8 cellular contexts compared by ENCODE assay signal in genomic region chr4:102761478-102761790, GRCh38.
A peak's percentile ranks its signal among the peaks of the same experiment; 100 is the strongest.
DNase-seq lines count a peak whose midpoint lies in the region; TF ChIP-seq lines count a peak whose summit lies in the region.

No MANE protein-coding gene starts in this region.

- H4K20me1 ChIP-seq in MM.1S (ENCODE audit: insufficient read depth, low read length), result no peaks in the 10 kb centered on the region

- H3K27me3 ChIP-seq in MM.1S (replicated peaks; ENCODE audit: insufficient read depth, low read length), result no peaks in the 10 kb centered on the region
- no peaks in the 10 kb centered on the region for H3K27me3 ChIP-seq in muscle layer of colon (ENCODE audit: control insufficient read depth in 1 of 2, insufficient read depth in 2 of 2, low read length in 2 of 2)

- DNase-seq in MM.1S, result peak; percentile 42
- no peak for DNase-seq in NCI-H2171 treated with DMSO at 0.1 percent for 48 hours (lab: John Stamatoyannopoulos, UW)
- no peak for DNase-seq in NCI-H187 (lab: John Stamatoyannopoulos, UW)
- no peak for DNase-seq in 8988T
- no peak for DNase-seq in LoVo (ENCODE audit: low spot score)

- H3F3A ChIP-seq in MM.1S (ENCODE audit: insufficient read depth, low read length), result no peaks in the 10 kb centered on the region

- H3K27ac Mint-ChIP-seq in dendritic cell treated with granulocyte-macrophage colony-stimulating factor and Interleukin-4, amounts not matched to agents 40 ng/mL and 50 ng/mL, for 4 days, result peak overlapping the region; percentile 96

- H3K4me3 ChIP-seq in GM12875 (ENCODE audit: low read depth, low read length) (peak overlapping the region; percentile 72), MM.1S (ENCODE audit: low read length) (peak overlapping the region; percentile 89), muscle layer of colon (ENCODE audit: low read depth in 1 of 2, low read length in 2 of 2) (peak overlapping the region; percentile 75 to 100)

- no peak for TF ChIP-seq CTCF in GM12875 (IDR thresholded peaks at IDR 0.05; ENCODE audit: borderline replicate concordance, insufficient read depth, low read depth, low read length)
- TF ChIP-seq CTCF in MM.1S (IDR thresholded peaks at IDR 0.05; ENCODE audit: low read length), result no peak

- peak overlapping the region; percentile 91 for H3K4me2 ChIP-seq in MM.1S (ENCODE audit: low read depth, low read length)

- H2AFZ ChIP-seq in MM.1S (ENCODE audit: low read length), result peak overlapping the region; percentile 80

- intact Hi-C loops in dendritic cell treated with granulocyte-macrophage colony-stimulating factor and Interleukin-4, amounts not matched to agents 40 ng/mL and 50 ng/mL, for 4 days (cut with micrococcal nuclease), result loop anchor here (2.0 to 5.0 kb wide), 2 partner anchors 46 to 107 kb away; partner anchors contain the start of gene CISD2

- peaks cover 39% of the 10 kb centered on the region for H3K79me2 ChIP-seq in MM.1S (ENCODE audit: low read length)

- H3K36me3 ChIP-seq in MM.1S (replicated peaks; ENCODE audit: insufficient read depth, low read length), result no peaks in the 10 kb centered on the region
- H3K36me3 ChIP-seq in muscle layer of colon (ENCODE audit: insufficient read depth, low read length), result no peaks in the 10 kb centered on the region

- peaks cover 6% of the 10 kb centered on the region for H3K27me3 Mint-ChIP-seq in dendritic cell treated with granulocyte-macrophage colony-stimulating factor and Interleukin-4, amounts not matched to agents 40 ng/mL and 50 ng/mL, for 4 days

- H3K36me3 Mint-ChIP-seq in dendritic cell treated with granulocyte-macrophage colony-stimulating factor and Interleukin-4, amounts not matched to agents 40 ng/mL and 50 ng/mL, for 4 days (ENCODE audit: low read depth), result peaks cover 39% of the 10 kb centered on the region

- H3K4me1 Mint-ChIP-seq in dendritic cell treated with granulocyte-macrophage colony-stimulating factor and Interleukin-4, amounts not matched to agents 40 ng/mL and 50 ng/mL, for 4 days (ENCODE audit: low read depth), result peaks cover 45% of the 10 kb centered on the region

- H3K9me3 ChIP-seq in MM.1S (replicated peaks; ENCODE audit: insufficient read depth, low read length) (no peaks in the 10 kb centered on the region), muscle layer of colon (ENCODE audit: low read length) (no peaks in the 10 kb centered on the region)

- H3K4me1 ChIP-seq in MM.1S (ENCODE audit: low read length) (peaks cover 11% of the 10 kb centered on the region), muscle layer of colon (ENCODE audit: insufficient read depth, low read length) (peaks cover 15% of the 10 kb centered on the region)

- no peak overlapping the region for H3K27ac ChIP-seq in MM.1S (ENCODE audit: low read length)
- H3K27ac ChIP-seq in muscle layer of colon (ENCODE audit: low read depth, low read length), result peak overlapping the region; percentile 89

- no peaks in the 10 kb centered on the region for H3K9me3 Mint-ChIP-seq in dendritic cell treated with granulocyte-macrophage colony-stimulating factor and Interleukin-4, amounts not matched to agents 40 ng/mL and 50 ng/mL, for 4 days

- H3K9ac ChIP-seq in MM.1S (ENCODE audit: low read length) (peak overlapping the region; percentile 67; the same call in 1 of the 2 replicates), muscle layer of colon (ENCODE audit: low read length) (peak overlapping the region; percentile 44)

- peak overlapping the region; percentile 82 for H3K4me3 Mint-ChIP-seq in dendritic cell treated with granulocyte-macrophage colony-stimulating factor and Interleukin-4, amounts not matched to agents 40 ng/mL and 50 ng/mL, for 4 days

- H3K9me2 ChIP-seq in MM.1S (replicated peaks; ENCODE audit: insufficient read depth, low read length), result no peaks in the 10 kb centered on the region
